In the genomic region with DNA sequence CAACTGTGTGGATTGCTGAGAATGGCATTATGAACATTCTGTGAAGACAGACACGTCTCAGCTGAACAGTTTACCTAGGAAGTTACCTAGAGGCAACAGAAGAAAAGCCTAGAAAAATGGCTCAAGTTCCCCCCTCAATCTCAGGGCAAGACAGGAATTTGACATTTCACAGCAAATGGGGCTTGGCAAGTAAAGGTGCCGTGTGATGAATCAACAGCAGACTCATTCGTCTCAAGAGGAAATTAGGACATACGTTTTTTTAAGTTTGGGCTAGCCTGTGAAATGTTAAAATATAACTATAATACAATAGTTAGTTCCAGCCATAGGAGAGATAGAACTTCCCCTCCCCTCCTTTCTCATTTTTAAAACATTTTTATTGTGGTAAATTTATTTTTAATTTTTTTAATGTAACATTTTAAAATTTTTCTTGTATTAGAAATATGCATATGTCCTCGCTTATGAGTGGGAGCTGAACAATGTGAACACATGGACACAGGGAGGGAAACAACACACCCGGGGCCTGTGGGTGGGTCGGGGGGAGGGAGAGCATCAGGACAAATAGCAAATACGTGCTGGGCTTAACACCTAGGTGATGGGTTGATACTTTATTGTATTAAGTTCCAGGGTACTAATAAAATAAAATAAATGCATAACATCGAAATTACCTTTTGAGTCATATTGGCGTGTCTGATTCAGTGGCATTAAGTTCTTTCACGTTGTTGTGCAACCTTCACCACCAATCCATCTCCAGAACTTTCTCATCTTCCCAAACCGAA, we compare ENCODE assay signal across 11 cellular contexts.
DNase-seq lines count a peak whose midpoint lies in the region; ATAC-seq, FAIRE-seq and TF ChIP-seq lines count a peak whose summit lies in the region.
"Had no signal": no experiment of that assay in that cellular context is flagged by ENCODE, and none has a peak within 500 bp of the region (broad histone marks: within the 10 kb centered on the region; RNA-seq: fewer than 3 reads in every experiment).

No MANE protein-coding gene starts in this region.

- peaks cover 41% of the 10 kb centered on the region for H3K36me3 Mint-ChIP-seq in HFFc6 (ENCODE audit: low read depth)
- peaks cover 55% of the 10 kb centered on the region for H3K36me3 Mint-ChIP-seq in astrocyte (ENCODE audit: low read depth, unreplicated experiment)
- no peaks in the 10 kb centered on the region for H3K36me3 Mint-ChIP-seq in T-helper 2 cell treated with Interferon-gamma antibody and Interleukin-4, amounts not matched to agents 5 μg/mL and 100 μg/mL, for 36 hours (ENCODE audit: low read depth)
- H3K36me3 Mint-ChIP-seq: stimulated activated naive B cell treated with anti-CD40 and anti-IgM and Interleukin-4, amounts not matched to agents 10 μg/mL and 1 μg/mL and 100 μg/mL, for 72 hours had no signal

- H3K4me3 ChIP-seq in astrocyte (ENCODE audit: insufficient read depth, low read depth, low read length) (no peak overlapping the region), keratinocyte (ENCODE audit: control insufficient read depth in 2 of 3, extremely low read depth in 1 of 3, insufficient read depth in 2 of 3, low read depth in 1 of 3, low read length in 3 of 3) (no peak overlapping the region), thoracic aorta (no peak overlapping the region), BE2C (ENCODE audit: low read depth, low read length) (no peak overlapping the region), dorsolateral prefrontal cortex (no peak overlapping the region)

- H3K4me2 ChIP-seq in astrocyte (ENCODE audit: low read length) (peak overlapping the region; percentile 47), keratinocyte (ENCODE audit: control insufficient read depth, extremely low read depth, insufficient read depth, low read depth, low read length) (no peak overlapping the region)

- H3K9me1 ChIP-seq in keratinocyte (ENCODE audit: control insufficient read depth, extremely low read depth, insufficient read depth, low read length): no peaks in the 10 kb centered on the region

- TF ChIP-seq CTCF in HFFc6 (IDR thresholded peaks at IDR 0.05) (no peak), astrocyte (IDR thresholded peaks at IDR 0.05; ENCODE audit: insufficient read depth, low read depth, low read length) (no peak), keratinocyte (optimal IDR thresholded peaks at IDR 0.05 in 1 of 3, IDR thresholded peaks at IDR 0.05 in 1 of 3, conservative IDR thresholded peaks at IDR 0.05 in 1 of 3; ENCODE audit: extremely low read depth in 1 of 3, insufficient read depth in 2 of 3, low read length in 3 of 3) (no peak), thoracic aorta (IDR thresholded peaks at IDR 0.05) (no peak), BE2C (IDR thresholded peaks at IDR 0.05; ENCODE audit: low read depth, low read length) (no peak), dorsolateral prefrontal cortex (IDR thresholded peaks at IDR 0.05 in 54 of 56, conservative IDR thresholded peaks at IDR 0.05 in 2 of 56; ENCODE audit: low read depth in 1 of 56, partially characterized antibody in 56 of 56) (no peak)

- H3K27ac Mint-ChIP-seq in HFFc6: 0 out of 2 replicates have a peak overlapping the region, but pooled peaks have one; percentile 11
- peak overlapping the region; percentile 71 for H3K27ac Mint-ChIP-seq in astrocyte (ENCODE audit: unreplicated experiment)
- no peak overlapping the region for H3K27ac Mint-ChIP-seq in T-helper 2 cell treated with Interferon-gamma antibody and Interleukin-4, amounts not matched to agents 5 μg/mL and 100 μg/mL, for 36 hours

- H4K20me1 ChIP-seq in astrocyte (ENCODE audit: insufficient read depth, low read length) (peaks cover 10% of the 10 kb centered on the region), keratinocyte (ENCODE audit: control insufficient read depth, extremely low read depth, insufficient read depth, low read length) (no peaks in the 10 kb centered on the region)

- FAIRE-seq in astrocyte (lab: Jason Lieb, UNC): no peak
- FAIRE-seq in keratinocyte (lab: Jason Lieb, UNC): peak; percentile 48

- dilution Hi-C loops in keratinocyte (cut with MboI; ENCODE audit: extremely low pct_ligation_motif_present, low sequenced_read_pairs): no loop called here

- ATAC-seq in thoracic aorta (ENCODE audit: insufficient number of reproducible peaks, low FRiP score, low read depth): no peak
- ATAC-seq: HCT116 had no signal

- peak overlapping the region; percentile 78 for H3K27ac ChIP-seq in astrocyte (ENCODE audit: low read depth, low read length)
- no peak overlapping the region for H3K27ac ChIP-seq in keratinocyte (ENCODE audit: control insufficient read depth, insufficient read depth, low read length)
- peak overlapping the region; percentile 58 to 96 for H3K27ac ChIP-seq in thoracic aorta
- H3K27ac ChIP-seq in dorsolateral prefrontal cortex: no peak overlapping the region

- H3K27me3 Mint-ChIP-seq in HFFc6 (ENCODE audit: insufficient read depth) (peaks cover 2% of the 10 kb centered on the region; the same call in 1 of the 2 replicates), astrocyte (ENCODE audit: low read depth, unreplicated experiment) (no peaks in the 10 kb centered on the region)
- H3K27me3 Mint-ChIP-seq in T-helper 2 cell treated with Interferon-gamma antibody and Interleukin-4, amounts not matched to agents 5 μg/mL and 100 μg/mL, for 36 hours (ENCODE audit: low read depth): peaks cover 77% of the 10 kb centered on the region

- H2AFZ ChIP-seq in astrocyte (ENCODE audit: low read depth, low read length) (no peak overlapping the region), keratinocyte (ENCODE audit: control insufficient read depth, low read length) (no peak overlapping the region)

- H3K9me3 Mint-ChIP-seq in HFFc6 (no peaks in the 10 kb centered on the region), astrocyte (ENCODE audit: unreplicated experiment) (no peaks in the 10 kb centered on the region)
- no peaks in the 10 kb centered on the region for H3K9me3 Mint-ChIP-seq in T-helper 2 cell treated with Interferon-gamma antibody and Interleukin-4, amounts not matched to agents 5 μg/mL and 100 μg/mL, for 36 hours
- H3K9me3 Mint-ChIP-seq: stimulated activated naive B cell treated with anti-CD40 and anti-IgM and Interleukin-4, amounts not matched to agents 10 μg/mL and 1 μg/mL and 100 μg/mL, for 72 hours had no signal

- H3K9me3 ChIP-seq in astrocyte (ENCODE audit: insufficient read depth, low read depth, low read length) (no peaks in the 10 kb centered on the region), keratinocyte (ENCODE audit: control insufficient read depth, low read depth, low read length) (no peaks in the 10 kb centered on the region), thoracic aorta (no peaks in the 10 kb centered on the region), BE2C (no peaks in the 10 kb centered on the region)

- no peak overlapping the region for H3K4me3 Mint-ChIP-seq in HFFc6
- H3K4me3 Mint-ChIP-seq in astrocyte (ENCODE audit: unreplicated experiment): no peak overlapping the region
- no peak overlapping the region for H3K4me3 Mint-ChIP-seq in T-helper 2 cell treated with Interferon-gamma antibody and Interleukin-4, amounts not matched to agents 5 μg/mL and 100 μg/mL, for 36 hours
- H3K4me3 Mint-ChIP-seq: stimulated activated naive B cell treated with anti-CD40 and anti-IgM and Interleukin-4, amounts not matched to agents 10 μg/mL and 1 μg/mL and 100 μg/mL, for 72 hours had no signal

- H3K27me3 ChIP-seq in astrocyte (ENCODE audit: insufficient read depth, low read length): no peaks in the 10 kb centered on the region
- no peaks in the 10 kb centered on the region for H3K27me3 ChIP-seq in keratinocyte (ENCODE audit: control insufficient read depth, extremely low read depth, insufficient read depth, low read length)
- no peaks in the 10 kb centered on the region for H3K27me3 ChIP-seq in thoracic aorta (replicated peaks; ENCODE audit: insufficient read depth)
- no peaks in the 10 kb centered on the region for H3K27me3 ChIP-seq in BE2C
- peaks cover 0 to 4% (median 0%) of the 10 kb centered on the region in 45 donors for H3K27me3 ChIP-seq in dorsolateral prefrontal cortex

- peak overlapping the region; percentile 47 for H3K9ac ChIP-seq in astrocyte (ENCODE audit: low read length)
- H3K9ac ChIP-seq in keratinocyte (ENCODE audit: control insufficient read depth, extremely low read depth, insufficient read depth, low read length): no peak overlapping the region

- peaks cover 50% of the 10 kb centered on the region for H3K4me1 Mint-ChIP-seq in HFFc6 (ENCODE audit: low read depth)
- H3K4me1 Mint-ChIP-seq in astrocyte (ENCODE audit: low read depth, unreplicated experiment): peaks cover 56% of the 10 kb centered on the region
- peaks cover 13% of the 10 kb centered on the region for H3K4me1 Mint-ChIP-seq in T-helper 2 cell treated with Interferon-gamma antibody and Interleukin-4, amounts not matched to agents 5 μg/mL and 100 μg/mL, for 36 hours (ENCODE audit: low read depth)

- peaks cover 55% of the 10 kb centered on the region for H3K4me1 ChIP-seq in astrocyte (ENCODE audit: insufficient read depth, low read length)
- H3K4me1 ChIP-seq in keratinocyte (ENCODE audit: control insufficient read depth, extremely low read depth, insufficient read depth, low read length): peaks cover 9% of the 10 kb centered on the region
- peaks cover 18 to 86% of the 10 kb centered on the region in 2 donors for H3K4me1 ChIP-seq in thoracic aorta (ENCODE audit: control insufficient read depth in 1 of 2, low read depth in 2 of 2)
- H3K4me1 ChIP-seq in BE2C: no peaks in the 10 kb centered on the region; the same call in 1 of the 2 replicates

- DNase-seq in HFFc6 (no peak), astrocyte (ENCODE audit: low read depth) (peak; percentile 60), keratinocyte (ENCODE audit: low read depth, low spot score) (no peak), thoracic aorta (ENCODE audit: low spot score) (no peak), BE2C (no peak), dorsolateral prefrontal cortex (no peak)
- DNase-seq in T-helper 2 cell treated with Interferon-gamma antibody and Interleukin-4, amounts not matched to agents 5 μg/mL and 100 μg/mL, for 36 hours (ENCODE audit: low spot score): no peak
- DNase-seq: activated gamma-delta T cell treated with Interleukin-2 at 50 U/mL for 16 hours; cerebellar nuclear complex; stimulated activated naive B cell treated with anti-CD40 and anti-IgM and Interleukin-4, amounts not matched to agents 10 μg/mL and 1 μg/mL and 100 μg/mL, for 72 hours had no signal

- H3K79me2 ChIP-seq in astrocyte (ENCODE audit: insufficient read depth, low read length) (peaks cover 6% of the 10 kb centered on the region), keratinocyte (ENCODE audit: control insufficient read depth, insufficient read depth, low read length) (no peaks in the 10 kb centered on the region)

- intact Hi-C loops in dorsolateral prefrontal cortex (cut with DNase I): no loop called here

- H3K36me3 ChIP-seq in astrocyte (ENCODE audit: insufficient read depth, low read length) (peaks cover 28% of the 10 kb centered on the region), keratinocyte (ENCODE audit: control insufficient read depth in 2 of 2, extremely low read depth in 1 of 2, insufficient read depth in 2 of 2, low read length in 2 of 2) (peaks cover 3 to 14% of the 10 kb centered on the region in 2 experiments), thoracic aorta (no peaks in the 10 kb centered on the region), BE2C (no peaks in the 10 kb centered on the region)

Comparison
In these comparisons a context has a peak if more than half of its experiments do, and no peak if none do; other contexts are left out.
1. H3K27ac ChIP-seq: peak in astrocyte (single experiment) and thoracic aorta (2 of 2); none in keratinocyte (single experiment) and dorsolateral prefrontal cortex (0 of 59).